29 cellular contexts compared by ENCODE assay signal in the genomic region with DNA sequence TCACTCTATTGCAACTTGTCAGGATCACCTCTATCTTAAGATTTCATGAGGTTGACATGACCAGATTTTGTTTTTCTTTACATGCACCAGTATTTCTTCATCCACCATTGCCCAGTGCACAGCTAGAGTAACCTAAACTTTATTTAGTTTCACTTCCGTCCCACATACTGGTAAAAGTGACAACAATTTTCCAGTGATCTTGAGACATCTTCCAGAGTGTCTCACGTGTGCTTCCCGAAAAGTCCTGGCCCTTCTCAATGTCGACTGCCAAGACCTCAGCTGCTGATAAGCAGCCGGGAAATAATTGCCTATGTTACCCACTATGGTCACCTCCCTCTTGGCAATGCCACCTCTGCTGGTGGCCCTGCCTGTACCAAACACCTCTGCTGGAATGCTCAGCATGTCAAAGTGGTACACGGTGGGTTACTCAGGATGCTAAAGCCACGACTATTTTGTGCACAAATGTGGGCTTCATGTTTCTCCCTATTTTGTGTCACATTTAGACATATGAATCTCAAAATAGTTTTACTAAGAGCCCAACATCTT.
DNase-seq lines count a peak whose midpoint lies in the region; ATAC-seq and TF ChIP-seq lines count a peak whose summit lies in the region.
"Had no signal": no experiment of that assay in that cellular context is flagged by ENCODE, and none has a peak within 500 bp of the region (broad histone marks: within the 10 kb centered on the region; RNA-seq: fewer than 3 reads in every experiment).

No MANE protein-coding gene starts in this region.

- 84 to 87% methylated on average over 7 of the region's 7 CpGs for WGBS in body of pancreas, 2 donors

- CTCF ChIA-PET in activated CD4-positive, alpha-beta T cell treated with anti-CD3 and anti-CD28 coated beads, Interleukin-2, amount 10 ng/mL, durations not matched to agents 7 days and 5 days (lab: Charles Lee), result interaction anchor here (1.0 to 2.0 kb wide), 2 partner anchors 21 to 380 kb away, joined by 4 to 5 read pairs; no protein-coding TSS in a partner anchor

- intact Hi-C loops in left cardiac atrium (cut with DNase I), result no loop called here
- intact Hi-C loops in body of pancreas (cut with DNase I), result no loop called here
- intact Hi-C loops in sciatic nerve (cut with DNase I), result no loop called here

- peaks cover 32% of the 10 kb centered on the region for H3K4me1 Mint-ChIP-seq in activated CD4-positive, alpha-beta T cell treated with anti-CD3 and anti-CD28 coated beads, Interleukin-2, amount 10 ng/mL, durations not matched to agents 7 days and 5 days

- peak overlapping the region; percentile 5 to 32 for H3K27ac ChIP-seq in thoracic aorta
- H3K27ac ChIP-seq in body of pancreas, result no peak overlapping the region
- H3K27ac ChIP-seq: cardiac muscle cell, testis had no signal

- H3K9me3 Mint-ChIP-seq in activated CD4-positive, alpha-beta T cell treated with anti-CD3 and anti-CD28 coated beads, Interleukin-2, amount 10 ng/mL, durations not matched to agents 7 days and 5 days, result peaks cover 12% of the 10 kb centered on the region
- H3K9me3 Mint-ChIP-seq: activated naive CD4-positive, alpha-beta T cell treated with anti-CD3 and anti-CD28 coated beads, Interleukin-2, amount 50 U/mL, for 24 hours; activated T-helper 17 cell treated with anti-CD3 and anti-CD28 coated beads, Interleukin-2, amount 50 U/mL, for 72 hours; IgD-negative memory B cell had no signal

- peaks cover 12% of the 10 kb centered on the region for H3K36me3 Mint-ChIP-seq in activated CD4-positive, alpha-beta T cell treated with anti-CD3 and anti-CD28 coated beads, Interleukin-2, amount 10 ng/mL, durations not matched to agents 7 days and 5 days (ENCODE audit: low read depth)
- H3K36me3 Mint-ChIP-seq: IgD-negative memory B cell had no signal

- TF ChIP-seq POLR2A in body of pancreas (IDR thresholded peaks at IDR 0.05), result no peak

- no peak overlapping the region for H3K4me3 ChIP-seq in thoracic aorta
- no peak overlapping the region for H3K4me3 ChIP-seq in body of pancreas
- H3K4me3 ChIP-seq: cardiac muscle cell, sigmoid colon, testis, uterus had no signal

- H3K9me3 ChIP-seq in thoracic aorta (no peaks in the 10 kb centered on the region), body of pancreas (no peaks in the 10 kb centered on the region)
- H3K9me3 ChIP-seq: sigmoid colon, testis, uterus had no signal

- TF ChIP-seq CTCF in thoracic aorta (IDR thresholded peaks at IDR 0.05) (no peak), body of pancreas (IDR thresholded peaks at IDR 0.05) (no peak)

- H3K27ac Mint-ChIP-seq in activated CD4-positive, alpha-beta T cell treated with anti-CD3 and anti-CD28 coated beads, Interleukin-2, amount 10 ng/mL, durations not matched to agents 7 days and 5 days, result peak overlapping the region; percentile 21
- H3K27ac Mint-ChIP-seq: activated naive CD4-positive, alpha-beta T cell treated with anti-CD3 and anti-CD28 coated beads, Interleukin-2, amount 50 U/mL, for 24 hours; activated T-helper 17 cell treated with anti-CD3 and anti-CD28 coated beads, Interleukin-2, amount 50 U/mL, for 72 hours; IgD-negative memory B cell had no signal

- H3K4me3 Mint-ChIP-seq in activated CD4-positive, alpha-beta T cell treated with anti-CD3 and anti-CD28 coated beads, Interleukin-2, amount 10 ng/mL, durations not matched to agents 7 days and 5 days, result no peak overlapping the region
- H3K4me3 Mint-ChIP-seq: activated T-helper 17 cell treated with anti-CD3 and anti-CD28 coated beads, Interleukin-2, amount 50 U/mL, for 72 hours; IgD-negative memory B cell had no signal

- peaks cover 22 to 30% of the 10 kb centered on the region in 2 donors for H3K4me1 ChIP-seq in thoracic aorta (ENCODE audit: control insufficient read depth in 1 of 2, low read depth in 2 of 2)
- peaks cover 9% of the 10 kb centered on the region for H3K4me1 ChIP-seq in body of pancreas
- H3K4me1 ChIP-seq: testis, uterus had no signal

- H3K27me3 ChIP-seq in thoracic aorta (replicated peaks; ENCODE audit: insufficient read depth) (no peaks in the 10 kb centered on the region), body of pancreas (no peaks in the 10 kb centered on the region)
- H3K27me3 ChIP-seq: cardiac muscle cell, sigmoid colon, testis, uterus had no signal

- DNase-seq in activated CD4-positive, alpha-beta T cell treated with anti-CD3 and anti-CD28 coated beads, Interleukin-2, amount 10 ng/mL, durations not matched to agents 7 days and 5 days, result no peak
- no peak for DNase-seq in activated CD4-positive, alpha-beta T cell treated with anti-CD3 and anti-CD28 coated beads, Interleukin-2, amount 50 U/mL, for 1 hour
- peak; percentile 42 to 85 for DNase-seq in NOMO-1 (lab: John Stamatoyannopoulos, UW; ENCODE audit: unreplicated experiment in 2 of 2)
- DNase-seq in left cardiac atrium, result peak; percentile 21
- no peak for DNase-seq in thoracic aorta (ENCODE audit: low spot score)
- DNase-seq in body of pancreas, result no peak
- no peak for DNase-seq in NCI-H2107 treated with DMSO at 0.1 percent for 48 hours (lab: John Stamatoyannopoulos, UW; ENCODE audit: unreplicated experiment)
- DNase-seq in sciatic nerve (ENCODE audit: low spot score), result no peak
- DNase-seq: activated CD4-positive, alpha-beta T cell treated with anti-CD3 and anti-CD28 coated beads, Interleukin-2, amount 50 U/mL, for 48 hours; activated CD4-positive, CD25-positive, alpha-beta regulatory T cell; activated CD8-positive, alpha-beta memory T cell treated with anti-CD3 and anti-CD28 coated beads, Interleukin-2, amount 50 U/mL, for 48 hours; AML-193; DMS153; H7; head of caudate nucleus; mesendoderm; NCI-H1105 treated with DMSO at 0.1 percent for 48 hours; NCI-H2029; NCI-H226; NCI-H748 treated with DMSO at 0.1 percent for 48 hours; SHP77; sigmoid colon; stimulated activated naive CD4-positive, alpha-beta T cell treated with Interleukin-2 at 50 U/mL for 16 hours; testis; uterus had no signal

- H3K36me3 ChIP-seq in thoracic aorta (no peaks in the 10 kb centered on the region), body of pancreas (replicated peaks in 1 of 2; ENCODE audit: insufficient read depth in 1 of 2, low read depth in 2 of 2) (no peaks in the 10 kb centered on the region)
- H3K36me3 ChIP-seq: cardiac muscle cell, sigmoid colon, uterus had no signal

- no peaks in the 10 kb centered on the region for H3K27me3 Mint-ChIP-seq in activated CD4-positive, alpha-beta T cell treated with anti-CD3 and anti-CD28 coated beads, Interleukin-2, amount 10 ng/mL, durations not matched to agents 7 days and 5 days
- H3K27me3 Mint-ChIP-seq: activated naive CD4-positive, alpha-beta T cell treated with anti-CD3 and anti-CD28 coated beads, Interleukin-2, amount 50 U/mL, for 24 hours had no signal

- POLR2A ChIA-PET in activated CD4-positive, alpha-beta T cell treated with anti-CD3 and anti-CD28 coated beads, Interleukin-2, amount 10 ng/mL, durations not matched to agents 7 days and 5 days (lab: Charles Lee), result no interaction called here

- ATAC-seq in left cardiac atrium, result no peak
- no peak for ATAC-seq in thoracic aorta (ENCODE audit: insufficient number of reproducible peaks, low FRiP score, low read depth)
- ATAC-seq in body of pancreas, result no peak
- ATAC-seq in sciatic nerve, result no peak
- ATAC-seq: activated T-helper 17 cell treated with anti-CD3 and anti-CD28 coated beads, Interleukin-2, amount 50 U/mL, for 72 hours had no signal

Comparison
In these comparisons a context has a peak if more than half of its experiments do, and no peak if none do; other contexts are left out.
1. DNase-seq: peak in NOMO-1 (2 of 2) and left cardiac atrium (single experiment); none in activated CD4-positive, alpha-beta T cell treated with anti-CD3 and anti-CD28 coated beads, Interleukin-2, amount 10 ng/mL, durations not matched to agents 7 days and 5 days (single experiment), activated CD4-positive, alpha-beta T cell treated with anti-CD3 and anti-CD28 coated beads, Interleukin-2, amount 50 U/mL, for 1 hour (single experiment), thoracic aorta (single experiment), body of pancreas (0 of 4), NCI-H2107 treated with DMSO at 0.1 percent for 48 hours (single experiment) and sciatic nerve (single experiment).
2. H3K27ac ChIP-seq: peak in thoracic aorta (2 of 2); none in body of pancreas (0 of 4).